Comparison of ENCODE assay signal across 17 cellular contexts in the genomic region with DNA sequence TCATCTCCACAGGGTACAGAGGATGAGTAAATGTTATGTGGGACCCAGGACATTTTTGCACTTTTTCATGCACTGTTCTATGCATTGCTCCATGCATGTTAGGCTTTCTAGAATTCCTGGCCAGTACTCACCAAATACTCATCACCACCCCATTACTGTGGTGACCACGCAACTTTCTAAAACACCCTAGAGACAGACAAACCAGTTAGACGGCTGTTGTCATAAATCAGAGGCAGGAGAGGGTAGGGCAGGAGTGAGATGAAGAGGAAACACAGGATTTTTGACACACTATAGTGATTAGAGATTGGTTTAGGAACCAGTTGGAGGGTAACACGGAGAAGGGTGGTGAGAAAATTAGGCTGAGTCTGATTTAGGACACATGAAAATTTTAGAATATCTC. TPM values are rescaled to one million over a fixed set of nuclear protein-coding genes. Genes with fewer than 3 reads are reported as not detected.
DNase-seq lines count a peak whose midpoint lies in the region; ATAC-seq and TF ChIP-seq lines count a peak whose summit lies in the region.
"Had no signal": no experiment of that assay in that cellular context is flagged by ENCODE, and none has a peak within 500 bp of the region (broad histone marks: within the 10 kb centered on the region; RNA-seq: fewer than 3 reads in every experiment).

No MANE protein-coding gene starts in this region.

- TF ChIP-seq CTCF in nephron progenitor cell (IDR thresholded peaks at IDR 0.05), result no peak
- no peak for TF ChIP-seq CTCF in esophagus squamous epithelium (IDR thresholded peaks at IDR 0.05)

- TF ChIP-seq POLR2A in esophagus squamous epithelium (IDR thresholded peaks at IDR 0.05), result no peak

- intact Hi-C loops in esophagus squamous epithelium (cut with DNase I), result no loop called here

- H3K27ac ChIP-seq in epithelial cell of prostate, result no peak overlapping the region
- H3K27ac ChIP-seq in esophagus squamous epithelium, result no peak overlapping the region

- DNase-seq in DMS53 (lab: John Stamatoyannopoulos, UW) (peak; percentile 83), HT-29 (ENCODE audit: low spot score) (peak; percentile 67), epithelial cell of prostate (ENCODE audit: low read depth, low spot score) (peak; percentile 51), nephron progenitor cell (no peak), NCI-H1694 treated with DMSO at 0.1 percent for 48 hours (lab: John Stamatoyannopoulos, UW) (no peak), esophagus squamous epithelium (lab: John Stamatoyannopoulos, UW) (no peak)
- DNase-seq: CD4-positive, alpha-beta T cell; EL; H7; NCI-H1436; NCI-H2081; NCI-H226; NCI-H69; SHP77 had no signal

- peaks cover 0 to 8% (median 0%) of the 10 kb centered on the region in 4 donors for H3K27me3 ChIP-seq in esophagus squamous epithelium

- H3K9me3 ChIP-seq in esophagus squamous epithelium, result no peaks in the 10 kb centered on the region

- no peak for ATAC-seq in HG03457 (IDR thresholded peaks at IDR 0.05; ENCODE audit: unreplicated experiment)
- ATAC-seq: Panc1 had no signal

- peaks cover 37% of the 10 kb centered on the region for H3K4me1 Mint-ChIP-seq in nephron progenitor cell
- H3K4me1 Mint-ChIP-seq: B cell had no signal

- peaks cover 9% of the 10 kb centered on the region for H3K9me3 Mint-ChIP-seq in nephron progenitor cell
- H3K9me3 Mint-ChIP-seq: CD4-positive, alpha-beta T cell had no signal

- no peaks in the 10 kb centered on the region for H3K4me1 ChIP-seq in esophagus squamous epithelium

- peaks cover 7% of the 10 kb centered on the region for H3K36me3 Mint-ChIP-seq in nephron progenitor cell (ENCODE audit: low read depth)

- peak overlapping the region; percentile 13 for H3K27ac Mint-ChIP-seq in nephron progenitor cell
- H3K27ac Mint-ChIP-seq: B cell; CD4-positive, alpha-beta T cell had no signal

- H3K36me3 ChIP-seq in esophagus squamous epithelium, result no peaks in the 10 kb centered on the region

- no peak overlapping the region for H3K4me3 Mint-ChIP-seq in nephron progenitor cell
- H3K4me3 Mint-ChIP-seq: B cell; CD4-positive, alpha-beta T cell had no signal

- H3K27me3 Mint-ChIP-seq in nephron progenitor cell (ENCODE audit: low read depth, poor library complexity), result no peaks in the 10 kb centered on the region
- H3K27me3 Mint-ChIP-seq: B cell; CD4-positive, alpha-beta T cell had no signal

- 16 to 45% methylated on average over 3 of the region's 3 CpGs for WGBS in esophagus squamous epithelium, 2 donors

- no peak overlapping the region for H3K4me3 ChIP-seq in esophagus squamous epithelium

RNA-seq across cellular contexts. Expression of a gene that starts 59.3 kb away (rescaled TPM):
- not detected in 2 replicates for total RNA-seq in HT-29 (2014; rRNA removed; shearing (Covaris generic))
- not detected for total RNA-seq in esophagus squamous epithelium
- total RNA-seq: B cell, H7 had no signal

Comparison
In these comparisons a context has a peak if more than half of its experiments do, and no peak if none do; other contexts are left out.
1. DNase-seq: peak in DMS53 (single experiment), HT-29 (single experiment) and epithelial cell of prostate (single experiment); none in nephron progenitor cell (single experiment), NCI-H1694 treated with DMSO at 0.1 percent for 48 hours (single experiment) and esophagus squamous epithelium (single experiment).